35 cellular contexts compared by ENCODE assay signal in the genomic region with DNA sequence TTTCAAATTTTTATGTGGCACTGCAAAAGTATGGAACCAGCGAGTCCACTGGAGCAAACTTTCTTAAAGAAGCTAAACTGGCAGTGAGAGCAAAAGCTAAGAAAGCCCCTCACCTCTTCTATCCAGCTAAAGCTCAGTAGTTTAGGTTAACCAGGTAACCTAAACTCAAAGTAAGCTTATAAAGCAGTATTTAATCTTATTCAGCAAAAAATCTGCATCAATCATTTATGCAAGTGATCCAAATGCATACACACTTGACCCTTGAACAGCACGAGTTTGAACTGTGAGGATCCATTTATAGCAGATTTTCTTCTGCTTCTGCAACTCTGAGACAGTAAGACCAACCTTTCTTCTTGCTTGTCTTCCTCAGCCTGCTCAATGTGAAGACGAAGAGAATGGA.
"Had no signal": no experiment of that assay in that cellular context is flagged by ENCODE, and none has a peak within 500 bp of the region (broad histone marks: within the 10 kb centered on the region; RNA-seq: fewer than 3 reads in every experiment).

No MANE protein-coding gene starts in this region.

- H3K36me3 ChIP-seq: MG63 had no signal

- H3K4me3 ChIP-seq: MG63 had no signal

- H3K27me3 ChIP-seq: MG63 had no signal

- DNase-seq: MG63, MM.1S, MV-4-11, NCI-H1048, NCI-H1092, NCI-H1092 treated with DMSO at 0.1 percent for 48 hours, NCI-H1105, NCI-H1105 treated with DMSO at 0.1 percent for 48 hours, NCI-H1417, NCI-H1417 treated with DMSO at 0.1 percent for 48 hours, NCI-H1436, NCI-H1436 treated with DMSO at 0.1 percent for 48 hours, NCI-H146, NCI-H1694, NCI-H1694 treated with DMSO at 0.1 percent for 48 hours, NCI-H187, NCI-H187 treated with DMSO at 0.1 percent for 48 hours, NCI-H1930, NCI-H2029, NCI-H2029 treated with DMSO at 0.1 percent for 48 hours, NCI-H2081, NCI-H2081 treated with DMSO at 0.1 percent for 48 hours, NCI-H2107, NCI-H2171, NCI-H2171 treated with DMSO at 0.1 percent for 48 hours, NCI-H2227 treated with DMSO at 0.1 percent for 48 hours, NCI-H226, NCI-H345, NCI-H446, NCI-H446 treated with DMSO at 0.1 percent for 48 hours, NCI-H510A, NCI-H510A treated with DMSO at 0.1 percent for 48 hours, NCI-H524, NCI-H524 treated with DMSO at 0.1 percent for 48 hours, NCI-H526 had no signal
